1 cellular context compared by ENCODE assay signal in the genomic region with DNA sequence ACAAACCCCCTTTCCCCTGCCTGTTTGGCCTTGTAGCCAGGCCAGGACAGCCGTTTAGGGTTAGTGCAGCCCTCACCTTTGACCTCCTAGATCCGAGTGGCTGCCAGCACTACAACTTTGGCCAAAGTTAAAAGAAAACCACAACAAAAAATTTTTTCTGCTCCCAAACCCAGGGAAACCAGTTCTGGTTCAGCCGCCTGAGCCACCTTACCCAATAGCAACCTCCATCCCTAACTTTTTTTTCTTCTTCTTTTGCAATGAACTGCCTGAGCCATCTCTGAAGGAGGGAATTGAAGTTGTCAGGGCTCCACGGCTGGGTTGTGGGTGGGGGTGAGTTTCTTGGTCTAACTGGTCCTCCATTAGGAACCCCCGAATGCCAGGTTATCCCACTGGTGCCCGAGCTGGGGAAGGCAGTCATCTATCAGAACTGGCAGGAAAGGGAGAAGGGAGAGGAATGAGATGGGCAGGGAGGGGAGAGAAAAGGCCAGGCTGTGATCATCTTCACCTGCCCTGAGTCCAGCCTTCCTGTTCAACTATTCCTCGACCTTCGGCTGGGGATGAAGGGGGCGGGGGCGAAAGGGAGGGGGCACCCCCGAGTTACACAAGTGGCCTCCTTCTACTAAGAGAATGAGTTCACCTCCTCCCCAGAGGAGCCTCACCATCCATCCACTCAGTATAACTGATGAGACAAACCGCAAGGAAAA.
TF ChIP-seq lines count a peak whose summit lies in the region.

No MANE protein-coding gene starts in this region.

TF ChIP-seq in HepG2, 621 proteins besides CTCF, POLR2A, EP300 and RAD21:
- TF ChIP-seq ZSCAN25 (CRISPR knock-in tag; IDR thresholded peaks at IDR 0.05) (no peak), NR2F6 (IDR thresholded peaks at IDR 0.05) (peak; percentile 24; the same call in 1 of the 2 replicates), NR2F6 (CRISPR knock-in tag; IDR thresholded peaks at IDR 0.05) (no peak)
- TF ChIP-seq, protein P1, sequence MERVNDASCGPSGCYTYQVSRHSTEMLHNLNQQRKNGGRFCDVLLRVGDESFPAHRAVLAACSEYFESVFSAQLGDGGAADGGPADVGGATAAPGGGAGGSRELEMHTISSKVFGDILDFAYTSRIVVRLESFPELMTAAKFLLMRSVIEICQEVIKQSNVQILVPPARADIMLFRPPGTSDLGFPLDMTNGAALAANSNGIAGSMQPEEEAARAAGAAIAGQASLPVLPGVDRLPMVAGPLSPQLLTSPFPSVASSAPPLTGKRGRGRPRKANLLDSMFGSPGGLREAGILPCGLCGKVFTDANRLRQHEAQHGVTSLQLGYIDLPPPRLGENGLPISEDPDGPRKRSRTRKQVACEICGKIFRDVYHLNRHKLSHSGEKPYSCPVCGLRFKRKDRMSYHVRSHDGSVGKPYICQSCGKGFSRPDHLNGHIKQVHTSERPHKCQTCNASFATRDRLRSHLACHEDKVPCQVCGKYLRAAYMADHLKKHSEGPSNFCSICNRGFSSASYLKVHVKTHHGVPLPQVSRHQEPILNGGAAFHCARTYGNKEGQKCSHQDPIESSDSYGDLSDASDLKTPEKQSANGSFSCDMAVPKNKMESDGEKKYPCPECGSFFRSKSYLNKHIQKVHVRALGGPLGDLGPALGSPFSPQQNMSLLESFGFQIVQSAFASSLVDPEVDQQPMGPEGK (CRISPR knock-in tag; IDR thresholded peaks at IDR 0.05) = 0 out of 2 replicates have a peak, but pooled peaks have one; percentile 19
